ENCODE assay signal across 1 cellular context in the genomic region with DNA sequence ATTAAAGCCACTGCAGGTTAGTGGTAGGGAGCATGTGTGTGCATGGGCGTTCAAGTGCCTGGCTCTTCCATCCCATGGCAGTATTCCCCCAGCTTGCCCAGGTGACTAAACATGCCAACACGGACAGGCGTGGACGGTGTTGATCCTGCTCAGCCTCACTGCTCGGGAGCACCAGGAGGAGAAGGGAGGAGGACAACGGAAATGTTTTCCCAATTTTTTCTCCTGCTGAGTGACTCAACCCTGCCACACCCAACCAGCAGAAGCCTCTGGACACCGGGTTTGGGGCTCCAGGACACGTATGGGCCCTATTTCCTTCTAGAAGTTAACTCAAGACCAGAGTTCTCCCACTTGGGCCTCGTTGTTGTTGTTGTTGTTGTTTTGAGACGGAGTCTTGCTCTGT.
TF ChIP-seq lines count a peak whose summit lies in the region.

No MANE protein-coding gene starts in this region.

TF ChIP-seq in IMR-90, 13 proteins besides CTCF, POLR2A, EP300 and RAD21 (continued from another document):
- TF ChIP-seq, protein P1, sequence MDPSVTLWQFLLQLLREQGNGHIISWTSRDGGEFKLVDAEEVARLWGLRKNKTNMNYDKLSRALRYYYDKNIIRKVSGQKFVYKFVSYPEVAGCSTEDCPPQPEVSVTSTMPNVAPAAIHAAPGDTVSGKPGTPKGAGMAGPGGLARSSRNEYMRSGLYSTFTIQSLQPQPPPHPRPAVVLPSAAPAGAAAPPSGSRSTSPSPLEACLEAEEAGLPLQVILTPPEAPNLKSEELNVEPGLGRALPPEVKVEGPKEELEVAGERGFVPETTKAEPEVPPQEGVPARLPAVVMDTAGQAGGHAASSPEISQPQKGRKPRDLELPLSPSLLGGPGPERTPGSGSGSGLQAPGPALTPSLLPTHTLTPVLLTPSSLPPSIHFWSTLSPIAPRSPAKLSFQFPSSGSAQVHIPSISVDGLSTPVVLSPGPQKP (IDR thresholded peaks at IDR 0.05; ENCODE audit: borderline replicate concordance, low read depth, low read length), result no peak
- TF ChIP-seq FOS (IDR thresholded peaks at IDR 0.05; ENCODE audit: low read depth, low read length) (no peak), MXI1 (IDR thresholded peaks at IDR 0.05; ENCODE audit: borderline replicate concordance, low read depth, low read length) (no peak), SMC3 (IDR thresholded peaks at IDR 0.05; ENCODE audit: low read depth, low read length) (no peak), MAZ (IDR thresholded peaks at IDR 0.05; ENCODE audit: borderline replicate concordance, low read depth, low read length) (no peak), MAFK (IDR thresholded peaks at IDR 0.05; ENCODE audit: low read depth, low read length) (no peak), CHD1 (IDR thresholded peaks at IDR 0.05; ENCODE audit: low read depth, low read length) (no peak), USF2 (IDR thresholded peaks at IDR 0.05; ENCODE audit: low read depth, low read length) (no peak), NFE2L2 (IDR thresholded peaks at IDR 0.05; ENCODE audit: low read depth, low read length) (no peak), RFX5 (IDR thresholded peaks at IDR 0.05; ENCODE audit: low read depth, low read length) (no peak)
